Comparison of ENCODE assay signal across 18 cellular contexts in genomic region chr5:93460286-93460685, GRCh38.
DNase-seq lines count a peak whose midpoint lies in the region; ATAC-seq, FAIRE-seq and TF ChIP-seq lines count a peak whose summit lies in the region.
"Had no signal": no experiment of that assay in that cellular context is flagged by ENCODE, and none has a peak within 500 bp of the region (broad histone marks: within the 10 kb centered on the region; RNA-seq: fewer than 3 reads in every experiment).

No MANE protein-coding gene starts in this region.

- no peak overlapping the region for H3K4me3 ChIP-seq in HepG2 (replicated peaks in 1 of 3; ENCODE audit: insufficient read depth in 1 of 3, low read depth in 2 of 3, low read length in 3 of 3)
- H3K4me3 ChIP-seq in right lobe of liver: no peak overlapping the region
- H3K4me3 ChIP-seq in K562: no peak overlapping the region
- no peak overlapping the region for H3K4me3 ChIP-seq in trophoblast cell (ENCODE audit: low read depth, low read length)
- no peak overlapping the region for H3K4me3 ChIP-seq in H7 (ENCODE audit: insufficient read depth, low read depth, low read length)
- H3K4me3 ChIP-seq: BLaER1 treated with 17β-estradiol and CSF1 and Interleukin-3, amounts not matched to agents 10 nM and 100 nM had no signal

- H4K12ac ChIP-seq in trophoblast cell (ENCODE audit: low read depth, low read length): no peak overlapping the region

- TF ChIP-seq RAD21 in HepG2 (CRISPR knock-in tag; IDR thresholded peaks at IDR 0.05) (no peak), K562 (CRISPR knock-in tag; conservative IDR thresholded peaks at IDR 0.05 in 1 of 2, IDR thresholded peaks at IDR 0.05 in 1 of 2) (no peak)

- H3K36me3 ChIP-seq in HepG2 (replicated peaks in 1 of 2; ENCODE audit: control insufficient read depth in 1 of 2, insufficient read depth in 2 of 2, low read length in 2 of 2) (no peaks in the 10 kb centered on the region), right lobe of liver (no peaks in the 10 kb centered on the region), K562 (ENCODE audit: control insufficient read depth, insufficient read depth, low read length) (no peaks in the 10 kb centered on the region), trophoblast cell (ENCODE audit: control insufficient read depth in 1 of 2, insufficient read depth in 2 of 2, low read length in 2 of 2) (peaks cover 0 to 1% of the 10 kb centered on the region in 2 experiments), H7 (replicated peaks; ENCODE audit: control insufficient read depth, insufficient read depth, low read length) (no peaks in the 10 kb centered on the region)

- no peak overlapping the region for H3K4ac ChIP-seq in trophoblast cell (ENCODE audit: low read depth, low read length)

- H2AFZ ChIP-seq in HepG2 (ENCODE audit: low read length): no peak overlapping the region
- H2AFZ ChIP-seq in K562 (ENCODE audit: low read depth, low read length): no peak overlapping the region
- no peak overlapping the region for H2AFZ ChIP-seq in trophoblast cell (ENCODE audit: insufficient read depth, low read length, poor library complexity)

- H3K4me1 ChIP-seq in HepG2 (ENCODE audit: insufficient read depth, low read length) (no peaks in the 10 kb centered on the region), right lobe of liver (no peaks in the 10 kb centered on the region), K562 (replicated peaks in 1 of 2; ENCODE audit: control insufficient read depth in 2 of 2, insufficient read depth in 2 of 2, low read length in 2 of 2) (no peaks in the 10 kb centered on the region), trophoblast cell (ENCODE audit: control insufficient read depth in 1 of 2, insufficient read depth in 2 of 2, low read length in 2 of 2) (no peaks in the 10 kb centered on the region)
- H3K4me1 ChIP-seq: BLaER1 treated with 17β-estradiol and CSF1 and Interleukin-3, amounts not matched to agents 10 nM and 100 nM; Caco-2 had no signal

- H3K18ac ChIP-seq in trophoblast cell (ENCODE audit: low read length): no peak overlapping the region

- in situ Hi-C loops in HepG2 (cut with HindIII; ENCODE audit: extremely low pct_ligation_motif_present, low pct_unique_long_range_greater_than_20kb) (no loop called here), K562 (cut with MboI) (no loop called here)

- H3K79me2 ChIP-seq in HepG2 (ENCODE audit: insufficient read depth, low read length): no peaks in the 10 kb centered on the region
- H3K79me2 ChIP-seq in K562 (ENCODE audit: control insufficient read depth, insufficient read depth, low read length): no peaks in the 10 kb centered on the region
- no peaks in the 10 kb centered on the region for H3K79me2 ChIP-seq in trophoblast cell (ENCODE audit: control insufficient read depth, insufficient read depth, low read length, poor library complexity)

- H3K9ac ChIP-seq in HepG2 (ENCODE audit: insufficient read depth, low read depth, low read length) (no peak overlapping the region), K562 (ENCODE audit: insufficient read depth in 1 of 2, low read depth in 2 of 2, low read length in 2 of 2) (no peak overlapping the region), trophoblast cell (ENCODE audit: low read length) (no peak overlapping the region)
- H3K9ac ChIP-seq: BLaER1 treated with 17β-estradiol and CSF1 and Interleukin-3, amounts not matched to agents 10 nM and 100 nM had no signal

- H4K91ac ChIP-seq in trophoblast cell (ENCODE audit: low read depth, low read length): no peak overlapping the region

- intact Hi-C loops in HepG2 (cut with micrococcal nuclease; ENCODE audit: unreplicated experiment): no loop called here
- intact Hi-C loops in right lobe of liver (cut with DNase I): no loop called here
- intact Hi-C loops in K562 (cut with micrococcal nuclease): no loop called here

- no peak overlapping the region for H3K27ac ChIP-seq in HepG2 (ENCODE audit: extremely low read length, insufficient read depth, low read length)
- H3K27ac ChIP-seq in right lobe of liver: no peak overlapping the region
- no peak overlapping the region for H3K27ac ChIP-seq in K562 (ENCODE audit: extremely low read depth, low read depth, low read length)
- H3K27ac ChIP-seq in trophoblast cell (ENCODE audit: low read depth, low read length): no peak overlapping the region
- H3K27ac ChIP-seq: 22Rv1; BLaER1 treated with 17β-estradiol and CSF1 and Interleukin-3, amounts not matched to agents 10 nM and 100 nM; C4-2B had no signal

- H3K9me1 ChIP-seq in K562 (ENCODE audit: control insufficient read depth, insufficient read depth, low read length): no peaks in the 10 kb centered on the region

- no peak for DNase-seq in HepG2 (ENCODE audit: low spot score)
- DNase-seq in right lobe of liver: no peak
- no peak for DNase-seq in K562 (ENCODE audit: extremely low read depth in 1 of 4, low spot score in 3 of 4)
- DNase-seq in trophoblast cell: no peak
- no peak for DNase-seq in H7
- DNase-seq: Caco-2; Calu3; CD4-positive, alpha-beta T cell; CD8-positive, alpha-beta T cell; DMS79 treated with DMSO at 0.1 percent for 48 hours; GF-D8 had no signal

- H3K27me3 ChIP-seq in HepG2 (ENCODE audit: control insufficient read depth in 1 of 2, insufficient read depth in 2 of 2, low read length in 2 of 2) (no peaks in the 10 kb centered on the region), right lobe of liver (no peaks in the 10 kb centered on the region), K562 (ENCODE audit: control insufficient read depth in 2 of 2, insufficient read depth in 2 of 2, low read length in 2 of 2) (no peaks in the 10 kb centered on the region), trophoblast cell (ENCODE audit: insufficient read depth, low read length) (no peaks in the 10 kb centered on the region), H7 (ENCODE audit: control insufficient read depth, insufficient read depth, low read length) (no peaks in the 10 kb centered on the region)
- H3K27me3 ChIP-seq: BLaER1 treated with 17β-estradiol and CSF1 and Interleukin-3, amounts not matched to agents 10 nM and 100 nM had no signal

- no peak overlapping the region for H2BK120ac ChIP-seq in trophoblast cell (ENCODE audit: insufficient read depth, low read length, poor library complexity)

- no TSS peak for BruUV-seq in HepG2 (replicated peaks; lab: Mats Ljungman, UMichigan)
- BruUV-seq in K562 (replicated peaks; lab: Mats Ljungman, UMichigan): no TSS peak

- no peak overlapping the region for H2BK5ac ChIP-seq in trophoblast cell (ENCODE audit: low read depth, low read length, poor library complexity)

- H2BK12ac ChIP-seq in trophoblast cell (ENCODE audit: low read length): no peak overlapping the region

- no peaks in the 10 kb centered on the region for H3K79me1 ChIP-seq in trophoblast cell (ENCODE audit: low read length)

- no peak overlapping the region for H3K23ac ChIP-seq in trophoblast cell (ENCODE audit: low read length)

- ATAC-seq in HepG2 (no peak), right lobe of liver (no peak), K562 (no peak)
- ATAC-seq: CD8-positive, alpha-beta T cell had no signal

- H4K20me1 ChIP-seq in HepG2 (ENCODE audit: insufficient read depth, low read length) (no peaks in the 10 kb centered on the region), K562 (replicated peaks; ENCODE audit: control insufficient read depth, insufficient read depth, low read length) (no peaks in the 10 kb centered on the region)
- H4K20me1 ChIP-seq: BLaER1 treated with 17β-estradiol and CSF1 and Interleukin-3, amounts not matched to agents 10 nM and 100 nM had no signal

- no peak overlapping the region for H4K8ac ChIP-seq in trophoblast cell (ENCODE audit: low read depth, low read length)

- no peak for FAIRE-seq in HepG2 (lab: Jason Lieb, UNC)
- FAIRE-seq in K562 (lab: Jason Lieb, UNC): no peak
- FAIRE-seq: D721Med, G401.6, GM12891, GM19239 had no signal

- no peak overlapping the region for H3K4me2 ChIP-seq in HepG2 (ENCODE audit: low read depth, low read length)
- no peak overlapping the region for H3K4me2 ChIP-seq in K562 (ENCODE audit: insufficient read depth, low read length)
- H3K4me2 ChIP-seq in trophoblast cell (ENCODE audit: low read length): no peak overlapping the region
- H3K4me2 ChIP-seq: BLaER1 treated with 17β-estradiol and CSF1 and Interleukin-3, amounts not matched to agents 10 nM and 100 nM had no signal

- peaks cover 22% of the 10 kb centered on the region for H3K9me3 ChIP-seq in HepG2 (ENCODE audit: low read length)
- H3K9me3 ChIP-seq in right lobe of liver: no peaks in the 10 kb centered on the region
- no peaks in the 10 kb centered on the region for H3K9me3 ChIP-seq in K562 (replicated peaks; ENCODE audit: control insufficient read depth, insufficient read depth, low read depth, low read length)
- peaks cover 8% of the 10 kb centered on the region for H3K9me3 ChIP-seq in trophoblast cell (ENCODE audit: insufficient read depth, low read depth, low read length)

- no peak overlapping the region for H2AK5ac ChIP-seq in trophoblast cell (ENCODE audit: low read length)

- TF ChIP-seq POLR2A in HepG2 (IDR thresholded peaks at IDR 0.05; ENCODE audit: insufficient read depth in 1 of 2, low read depth in 2 of 2, low read length in 2 of 2) (no peak), right lobe of liver (IDR thresholded peaks at IDR 0.05) (no peak), K562 (conservative IDR thresholded peaks at IDR 0.05) (no peak)

- TF ChIP-seq EP300 in HepG2 (IDR thresholded peaks at IDR 0.05; ENCODE audit: low read depth in 2 of 2, low read length in 2 of 2): no peak
- TF ChIP-seq EP300 in HepG2 (CRISPR knock-in tag; IDR thresholded peaks at IDR 0.05; ENCODE audit: borderline replicate concordance): no peak
- TF ChIP-seq EP300 in K562 (IDR thresholded peaks at IDR 0.05; ENCODE audit: low read length): no peak

- CTCF ChIA-PET in HepG2 (lab: Yijun Ruan, JAX; ENCODE audit: low intra/inter-chr PET ratio, low total read pairs) (no interaction called here), K562 (lab: Yijun Ruan, JAX; ENCODE audit: low intra/inter-chr PET ratio) (no interaction called here)

- POLR2A ChIA-PET in HepG2 (lab: Yijun Ruan, JAX) (no interaction called here), K562 (lab: Yijun Ruan, JAX) (no interaction called here)

- no peak overlapping the region for H3K14ac ChIP-seq in trophoblast cell (ENCODE audit: low read length)

- 23% methylated on average over 2 of the region's 2 CpGs for WGBS in HepG2 (ENCODE audit: low lambda C conversion rate)
- 86% methylated on average over 2 of the region's 2 CpGs for WGBS in right lobe of liver (ENCODE audit: insufficient coverage, low coverage, low lambda C conversion rate, missing lambda C conversion rate)
- whole genome bisulfite sequencing in K562 (ENCODE audit: insufficient coverage, low coverage, missing lambda C conversion rate): 0% methylated on average over 2 of the region's 2 CpGs
- no CpG with 5 or more reads among the region's 2 CpGs for WGBS in trophoblast cell (ENCODE audit: extremely low coverage, insufficient coverage, insufficient read length)

- TF ChIP-seq CTCF in HepG2 (CRISPR knock-in tag; IDR thresholded peaks at IDR 0.05) (no peak), right lobe of liver (IDR thresholded peaks at IDR 0.05) (no peak), K562 (IDR thresholded peaks at IDR 0.05 in 2 of 3, conservative IDR thresholded peaks at IDR 0.05 in 1 of 3; ENCODE audit: insufficient read depth in 2 of 3, low read depth in 1 of 3, low read length in 3 of 3) (no peak)

TF ChIP-seq in HepG2, 621 proteins besides CTCF, POLR2A, EP300 and RAD21 (continues in another document):
- TF ChIP-seq MAFK (conservative IDR thresholded peaks at IDR 0.05 in 1 of 2, IDR thresholded peaks at IDR 0.05 in 1 of 2; ENCODE audit: low read length in 2 of 2): peak; percentile 82 to 94

TF ChIP-seq in K562, 482 proteins besides CTCF, POLR2A, EP300 and RAD21 (continues in another document):
- no peak for TF ChIP-seq ZSCAN32 (CRISPR knock-in tag; IDR thresholded peaks at IDR 0.05)

Comparison
In these comparisons a context has a peak if more than half of its experiments do, and no peak if none do; other contexts are left out.
1. Of the 241 proteins assayed by ChIP-seq in both HepG2 and K562: peak only in HepG2: none; only in K562: MAFG; in both: MAFF and MAFK; in neither: 238.